In the genomic region with DNA sequence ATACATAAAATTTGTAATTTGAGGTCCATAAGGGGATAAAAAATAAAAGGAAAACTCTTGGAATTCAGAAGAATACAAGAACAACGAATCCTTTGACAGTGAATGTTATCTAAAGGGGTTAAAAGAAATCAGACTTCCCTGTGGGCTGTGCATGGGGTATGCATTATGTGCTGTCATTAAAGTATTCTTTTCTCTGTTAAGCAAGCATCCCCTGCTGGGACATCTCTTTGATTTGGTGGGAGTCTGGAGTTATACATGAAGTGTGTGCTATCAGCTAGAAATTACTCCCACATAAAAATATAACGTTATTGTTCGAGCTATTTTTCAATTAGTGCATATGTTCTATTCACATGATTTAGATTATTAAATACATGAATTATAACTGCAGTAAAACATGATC, we compare ENCODE assay signal across 29 cellular contexts.
"Had no signal": no experiment of that assay in that cellular context is flagged by ENCODE, and none has a peak within 500 bp of the region (broad histone marks: within the 10 kb centered on the region; RNA-seq: fewer than 3 reads in every experiment).

No MANE protein-coding gene starts in this region.

- ATAC-seq: activated CD8-positive, alpha-beta memory T cell treated with anti-CD3 and anti-CD28 coated beads, Interleukin-2, amount 10 ng/mL, durations not matched to agents 7 days and 5 days; activated CD8-positive, alpha-beta T cell treated with anti-CD3 and anti-CD28 coated beads, Interleukin-2, amount 10 ng/mL, durations not matched to agents 7 days and 5 days; activated naive CD8-positive, alpha-beta T cell treated with anti-CD3 and anti-CD28 coated beads, Interleukin-2, amount 50 U/mL, for 24 hours; gastrocnemius medialis; left lung; lower lobe of right lung; natural killer cell; right lobe of liver; stimulated activated memory B cell treated with anti-CD40 and anti-IgM and Interleukin-4, amounts not matched to agents 10 μg/mL and 1 μg/mL and 100 μg/mL, for 72 hours; stimulated activated naive CD8-positive, alpha-beta T cell treated with anti-CD3 and anti-CD28 coated beads, Interleukin-15, amount 100 ng/mL, for 72 hours had no signal

- H3K27ac Mint-ChIP-seq: activated B cell treated with CpG ODN at 0.5 μM for 24 hours; activated CD8-positive, alpha-beta memory T cell treated with anti-CD3 and anti-CD28 coated beads, Interleukin-2, amount 10 ng/mL, durations not matched to agents 7 days and 5 days; activated CD8-positive, alpha-beta T cell treated with anti-CD3 and anti-CD28 coated beads, Interleukin-2, amount 10 ng/mL, durations not matched to agents 7 days and 5 days; activated naive CD4-positive, alpha-beta T cell treated with anti-CD3 and anti-CD28 coated beads, Interleukin-2, amount 50 U/mL, for 24 hours; activated naive CD8-positive, alpha-beta T cell treated with anti-CD3 and anti-CD28 coated beads, Interleukin-2, amount 50 U/mL, for 24 hours; activated T-helper 2 cell treated with anti-CD3 and anti-CD28 coated beads, Interferon-gamma antibody, Interleukin-2, Interleukin-4, amounts not matched to agents 10 μg/mL and 5 μg/mL and 100 μg/mL, durations not matched to agents 14 hours and 24 hours and 36 hours; natural killer cell; progenitor cell of endocrine pancreas; stimulated activated memory B cell treated with anti-CD40 and anti-IgM and Interleukin-4, amounts not matched to agents 10 μg/mL and 1 μg/mL and 100 μg/mL, for 72 hours; stimulated activated naive CD8-positive, alpha-beta T cell treated with anti-CD3 and anti-CD28 coated beads, Interleukin-15, amount 100 ng/mL, for 72 hours; T-helper 2 cell treated with Interferon-gamma antibody and Interleukin-4, amounts not matched to agents 5 μg/mL and 100 μg/mL, for 36 hours had no signal

- H3K36me3 Mint-ChIP-seq: activated CD8-positive, alpha-beta memory T cell treated with anti-CD3 and anti-CD28 coated beads, Interleukin-2, amount 10 ng/mL, durations not matched to agents 7 days and 5 days; activated naive CD4-positive, alpha-beta T cell treated with anti-CD3 and anti-CD28 coated beads, Interleukin-2, amount 50 U/mL, for 24 hours; natural killer cell; stimulated activated memory B cell treated with anti-CD40 and anti-IgM and Interleukin-4, amounts not matched to agents 10 μg/mL and 1 μg/mL and 100 μg/mL, for 72 hours had no signal

- H3K4me1 Mint-ChIP-seq: activated B cell treated with CpG ODN at 0.5 μM for 24 hours; activated naive CD4-positive, alpha-beta T cell treated with anti-CD3 and anti-CD28 coated beads, Interleukin-2, amount 50 U/mL, for 24 hours; activated naive CD8-positive, alpha-beta T cell treated with anti-CD3 and anti-CD28 coated beads, Interleukin-2, amount 50 U/mL, for 24 hours; natural killer cell; stimulated activated memory B cell treated with anti-CD40 and anti-IgM and Interleukin-4, amounts not matched to agents 10 μg/mL and 1 μg/mL and 100 μg/mL, for 72 hours; stimulated activated naive CD8-positive, alpha-beta T cell treated with anti-CD3 and anti-CD28 coated beads, Interleukin-15, amount 100 ng/mL, for 72 hours had no signal

- H3K9me3 Mint-ChIP-seq: activated B cell treated with CpG ODN at 0.5 μM for 24 hours; activated naive CD4-positive, alpha-beta T cell treated with anti-CD3 and anti-CD28 coated beads, Interleukin-2, amount 50 U/mL, for 24 hours; activated naive CD8-positive, alpha-beta T cell treated with anti-CD3 and anti-CD28 coated beads, Interleukin-2, amount 50 U/mL, for 24 hours; activated T-helper 2 cell treated with anti-CD3 and anti-CD28 coated beads, Interferon-gamma antibody, Interleukin-2, Interleukin-4, amounts not matched to agents 10 μg/mL and 5 μg/mL and 100 μg/mL, durations not matched to agents 14 hours and 24 hours and 36 hours; stimulated activated memory B cell treated with anti-CD40 and anti-IgM and Interleukin-4, amounts not matched to agents 10 μg/mL and 1 μg/mL and 100 μg/mL, for 72 hours; stimulated activated naive CD8-positive, alpha-beta T cell treated with anti-CD3 and anti-CD28 coated beads, Interleukin-15, amount 100 ng/mL, for 72 hours; T-helper 2 cell treated with Interferon-gamma antibody and Interleukin-4, amounts not matched to agents 5 μg/mL and 100 μg/mL, for 36 hours had no signal

- H3K27me3 Mint-ChIP-seq: activated B cell treated with CpG ODN at 0.5 μM for 24 hours; activated CD8-positive, alpha-beta memory T cell treated with anti-CD3 and anti-CD28 coated beads, Interleukin-2, amount 10 ng/mL, durations not matched to agents 7 days and 5 days; activated naive CD4-positive, alpha-beta T cell treated with anti-CD3 and anti-CD28 coated beads, Interleukin-2, amount 50 U/mL, for 24 hours; activated naive CD8-positive, alpha-beta T cell treated with anti-CD3 and anti-CD28 coated beads, Interleukin-2, amount 50 U/mL, for 24 hours; progenitor cell of endocrine pancreas; stimulated activated memory B cell treated with anti-CD40 and anti-IgM and Interleukin-4, amounts not matched to agents 10 μg/mL and 1 μg/mL and 100 μg/mL, for 72 hours; stimulated activated naive CD8-positive, alpha-beta T cell treated with anti-CD3 and anti-CD28 coated beads, Interleukin-15, amount 100 ng/mL, for 72 hours had no signal

- H3K4me3 Mint-ChIP-seq: activated B cell treated with CpG ODN at 0.5 μM for 24 hours; activated CD8-positive, alpha-beta memory T cell treated with anti-CD3 and anti-CD28 coated beads, Interleukin-2, amount 10 ng/mL, durations not matched to agents 7 days and 5 days; activated CD8-positive, alpha-beta T cell treated with anti-CD3 and anti-CD28 coated beads, Interleukin-2, amount 10 ng/mL, durations not matched to agents 7 days and 5 days; activated naive CD4-positive, alpha-beta T cell treated with anti-CD3 and anti-CD28 coated beads, Interleukin-2, amount 50 U/mL, for 24 hours; activated naive CD8-positive, alpha-beta T cell treated with anti-CD3 and anti-CD28 coated beads, Interleukin-2, amount 50 U/mL, for 24 hours; natural killer cell; stimulated activated memory B cell treated with anti-CD40 and anti-IgM and Interleukin-4, amounts not matched to agents 10 μg/mL and 1 μg/mL and 100 μg/mL, for 72 hours; stimulated activated naive CD8-positive, alpha-beta T cell treated with anti-CD3 and anti-CD28 coated beads, Interleukin-15, amount 100 ng/mL, for 72 hours; T-helper 2 cell treated with Interferon-gamma antibody and Interleukin-4, amounts not matched to agents 5 μg/mL and 100 μg/mL, for 36 hours had no signal

- DNase-seq: activated B cell treated with CpG ODN at 0.5 μM for 24 hours; activated CD4-positive, alpha-beta T cell treated with anti-CD3 and anti-CD28 coated beads, Interleukin-2, amount 50 U/mL, for 1 hour; activated CD8-positive, alpha-beta memory T cell treated with anti-CD3 and anti-CD28 coated beads, Interleukin-2, amount 10 ng/mL, durations not matched to agents 7 days and 5 days; activated CD8-positive, alpha-beta T cell treated with anti-CD3 and anti-CD28 coated beads, Interleukin-2, amount 10 ng/mL, durations not matched to agents 7 days and 5 days; activated naive CD8-positive, alpha-beta T cell treated with anti-CD3 and anti-CD28 coated beads, Interleukin-2, amount 50 U/mL, for 24 hours; activated T-cell treated with anti-CD3 and anti-CD28 coated beads, Interleukin-2, amount 50 U/mL, for 48 hours; amygdala; effector memory CD4-positive, alpha-beta T cell; erythroblast; gastrocnemius medialis; glutamatergic neuron; left lung; lower lobe of right lung; mesenchymal stem cell; natural killer cell; ovary; right lobe of liver; stimulated activated CD4-positive, alpha-beta T cell treated with anti-CD3 and anti-CD28 coated beads, Interleukin-12 subunit alpha, Interleukin-12 subunit beta, amount 100 ng/mL, for 4 hours; stimulated activated CD4-positive, alpha-beta T cell treated with anti-CD3 and anti-CD28 coated beads, Interleukin-4, amount 100 ng/mL, for 4 hours; stimulated activated CD8-positive, alpha-beta memory T cell treated with anti-CD3 and anti-CD28 coated beads, Interleukin-4, amount 100 ng/mL, for 48 hours; stimulated activated naive CD8-positive, alpha-beta T cell treated with anti-CD3 and anti-CD28 coated beads, Interleukin-15, amount 100 ng/mL, for 72 hours; substantia nigra; upper lobe of left lung had no signal

- H3K4me3 ChIP-seq: gastrocnemius medialis, left lung, lower lobe of right lung, ovary, right lobe of liver, upper lobe of left lung, vagina had no signal
